ENCODE assay signal across 8 cellular contexts in the genomic region with DNA sequence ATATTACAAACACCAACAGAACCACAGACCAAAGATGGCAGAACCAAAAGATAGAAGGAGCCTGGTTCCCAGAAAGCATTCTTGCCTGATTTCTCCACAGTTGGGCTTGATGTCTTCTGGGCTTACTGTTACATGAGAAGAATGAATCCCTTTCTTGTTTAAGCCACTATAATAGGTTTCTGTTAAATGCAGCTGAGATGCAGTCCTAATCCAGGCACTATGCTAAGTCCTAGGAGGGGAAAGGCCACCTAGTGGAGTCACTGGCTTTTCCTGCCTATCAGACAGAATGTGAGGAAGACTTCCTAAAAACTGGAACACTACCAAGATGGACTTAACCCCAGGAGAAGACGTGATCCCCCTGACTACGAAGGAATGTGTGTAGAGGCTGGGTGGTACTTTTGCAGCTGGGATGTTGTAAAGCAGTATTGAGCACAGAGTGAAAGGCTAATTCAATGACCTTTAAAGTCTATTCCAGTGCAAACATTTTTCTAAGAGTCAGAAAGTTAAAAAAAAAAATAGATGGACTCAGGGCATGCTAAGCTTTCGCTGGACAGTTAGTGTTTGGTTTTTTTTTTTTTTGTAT. TPM values are rescaled to one million over a fixed set of nuclear protein-coding genes. Genes with fewer than 3 reads are reported as not detected.
DNase-seq lines count a peak whose midpoint lies in the region; TF ChIP-seq lines count a peak whose summit lies in the region.

No MANE protein-coding gene starts in this region.

- H3K4me1 ChIP-seq in colonic mucosa: no peaks in the 10 kb centered on the region

- TF ChIP-seq CTCF in colonic mucosa (IDR thresholded peaks at IDR 0.05): peak; percentile 21

- intact Hi-C loops in colonic mucosa (cut with DNase I): loop anchor here (10.0 kb wide), 1 partner anchor 229 kb away; no protein-coding TSS in a partner anchor

- H3K4me3 ChIP-seq in colonic mucosa: no peak overlapping the region

- no peaks in the 10 kb centered on the region for H3K9me3 ChIP-seq in colonic mucosa

- DNase-seq in ELR (ENCODE audit: low read depth): peak; percentile 67
- DNase-seq in NCI-H524 (lab: John Stamatoyannopoulos, UW): peak; percentile 68 to 86
- DNase-seq in colonic mucosa: peak; percentile 31
- peak; percentile 83 for DNase-seq in pons (ENCODE audit: low spot score)
- DNase-seq in DMS79 treated with DMSO at 0.1 percent for 48 hours (lab: John Stamatoyannopoulos, UW): no peak
- no peak for DNase-seq in MV-4-11 (lab: John Stamatoyannopoulos, UW)
- no peak for DNase-seq in activated CD4-positive, alpha-beta T cell treated with anti-CD3 and anti-CD28 coated beads, Interleukin-2, amount 50 U/mL, for 4 hours
- no peak for DNase-seq in NCI-H187 treated with DMSO at 0.1 percent for 48 hours (lab: John Stamatoyannopoulos, UW)

- no peak overlapping the region for H3K9ac ChIP-seq in colonic mucosa (ENCODE audit: low read depth in 2 of 2, low read length in 2 of 2)

- H3K27me3 ChIP-seq in colonic mucosa: no peaks in the 10 kb centered on the region

- no peaks in the 10 kb centered on the region for H3K36me3 ChIP-seq in colonic mucosa

- no peak overlapping the region for H3K27ac ChIP-seq in colonic mucosa

RNA-seq across cellular contexts. Expression of a gene that starts 34.3 kb away (rescaled TPM):
- 1 to 10 TPM; 4.3 to 6.0 TPM for total RNA-seq in colonic mucosa

Comparison
In these comparisons a context has a peak if more than half of its experiments do, and no peak if none do; other contexts are left out.
1. DNase-seq: peak in ELR (single experiment), NCI-H524 (2 of 2), colonic mucosa (single experiment) and pons (single experiment); none in DMS79 treated with DMSO at 0.1 percent for 48 hours (single experiment), MV-4-11 (single experiment), activated CD4-positive, alpha-beta T cell treated with anti-CD3 and anti-CD28 coated beads, Interleukin-2, amount 50 U/mL, for 4 hours (0 of 2) and NCI-H187 treated with DMSO at 0.1 percent for 48 hours (single experiment).